ENCODE assay signal across 8 cellular contexts in genomic region chr15:72474912-72475601, GRCh38. TPM values are rescaled to one million over a fixed set of nuclear protein-coding genes. Genes with fewer than 3 reads are reported as not detected.
DNase-seq lines count a peak whose midpoint lies in the region; ATAC-seq and TF ChIP-seq lines count a peak whose summit lies in the region.

No MANE protein-coding gene starts in this region.

- H3K9me3 ChIP-seq in neuron (ENCODE audit: low read length) (peaks cover 2% of the 10 kb centered on the region), subcutaneous abdominal adipose tissue (ENCODE audit: control insufficient read depth in 5 of 5, low read length in 5 of 5) (no peaks in the 10 kb centered on the region)

- no peaks in the 10 kb centered on the region for H3K27me3 ChIP-seq in foreskin keratinocyte
- no peaks in the 10 kb centered on the region for H3K27me3 ChIP-seq in neuron (ENCODE audit: insufficient read depth, low read length)
- H3K27me3 ChIP-seq in subcutaneous abdominal adipose tissue (ENCODE audit: control insufficient read depth in 5 of 5, insufficient read depth in 4 of 5, low read length in 5 of 5): no peaks in the 10 kb centered on the region

- peaks cover 25% of the 10 kb centered on the region for H3K36me3 ChIP-seq in neuron (ENCODE audit: insufficient read depth, low read length)
- H3K36me3 ChIP-seq in subcutaneous abdominal adipose tissue (ENCODE audit: control insufficient read depth in 5 of 5, insufficient read depth in 5 of 5, low read length in 5 of 5): peaks cover 0 to 10% (median 6%) of the 10 kb centered on the region in 5 donors

- peak overlapping the region; percentile 71 to 100 (median 100) for H3K9ac ChIP-seq in subcutaneous abdominal adipose tissue (ENCODE audit: low read length in 5 of 5)

- H3K4me1 ChIP-seq in foreskin keratinocyte (peaks cover 17% of the 10 kb centered on the region), neuron (ENCODE audit: insufficient read depth, low read length) (peaks cover 25% of the 10 kb centered on the region), subcutaneous abdominal adipose tissue (ENCODE audit: control insufficient read depth in 5 of 5, insufficient read depth in 5 of 5, low read length in 5 of 5) (peaks cover 4 to 49% (median 39%) of the 10 kb centered on the region in 5 donors)

- peak overlapping the region; percentile 95 for H3K4me3 ChIP-seq in neuron (ENCODE audit: low read length)
- H3K4me3 ChIP-seq in subcutaneous abdominal adipose tissue (ENCODE audit: low read depth in 1 of 5, low read length in 5 of 5): peak overlapping the region; percentile 80 to 96 (median 94)

- in situ Hi-C loops in KBM-7 (cut with MboI; ENCODE audit: low pct_unique_long_range_greater_than_20kb, low sequenced_read_pairs): no loop called here

- ATAC-seq in GM21576 (IDR thresholded peaks at IDR 0.05; ENCODE audit: unreplicated experiment) (peak; percentile 34), foreskin keratinocyte (peak; percentile 72)

- peak; percentile 10 for TF ChIP-seq CTCF in foreskin keratinocyte (conservative IDR thresholded peaks at IDR 0.05)

- H3K27ac ChIP-seq in foreskin keratinocyte: peak overlapping the region; percentile 96
- H3K27ac ChIP-seq in subcutaneous abdominal adipose tissue (ENCODE audit: low read depth, low read length): peak overlapping the region; percentile 100

- DNase-seq in DMS114 treated with DMSO at 0.1 percent for 48 hours (lab: John Stamatoyannopoulos, UW; ENCODE audit: unreplicated experiment) (peak; percentile 62), KBM-7 (peak; percentile 93), SHP77 treated with DMSO at 0.1 percent for 48 hours (lab: John Stamatoyannopoulos, UW) (peak; percentile 16), activated gamma-delta T cell (lab: John Stamatoyannopoulos, UW) (peak; percentile 57), foreskin keratinocyte (peak; percentile 57 to 71)

- no peak overlapping the region for H2AFZ ChIP-seq in neuron (ENCODE audit: low read depth, low read length)

RNA-seq across cellular contexts. Expression of gene ARIH1, which starts 0.9 kb away (rescaled TPM):
- 63.6 and 66.9 TPM in 2 replicates for total RNA-seq in foreskin keratinocyte
- 24.4 and 26.2 TPM in 2 replicates for polyA plus RNA-seq in foreskin keratinocyte

Comparison
In these comparisons a context has a peak if more than half of its experiments do, and no peak if none do; other contexts are left out.
1. Peak in every context shown above with its lines: DNase-seq, ATAC-seq, H3K4me3 ChIP-seq and H3K27ac ChIP-seq.
2. DNase-seq: peak in every context shown above with its lines; median percentile 93 in KBM-7; 64 in foreskin keratinocyte; 62 in DMS114 treated with DMSO at 0.1 percent for 48 hours; 57 in activated gamma-delta T cell; 16 in SHP77 treated with DMSO at 0.1 percent for 48 hours.